8 cellular contexts compared by ENCODE assay signal in genomic region chr2:24409700-24410556, GRCh38. TPM values are rescaled to one million over a fixed set of nuclear protein-coding genes. Genes with fewer than 3 reads are reported as not detected.
A peak's percentile ranks its signal among the peaks of the same experiment; 100 is the strongest.
DNase-seq lines count a peak whose midpoint lies in the region; ATAC-seq and TF ChIP-seq lines count a peak whose summit lies in the region.

No MANE protein-coding gene starts in this region.

- intact Hi-C loops in MCF 10A (cut with micrococcal nuclease): loop anchor here (1.0 to 2.0 kb wide), 4 partner anchors 417 to 786 kb away; no protein-coding TSS in a partner anchor

- no peaks in the 10 kb centered on the region for H3K9me3 Mint-ChIP-seq in activated naive CD8-positive, alpha-beta T cell treated with anti-CD3 and anti-CD28 coated beads, Interleukin-2, amount 10 ng/mL, durations not matched to agents 7 days and 5 days
- no peaks in the 10 kb centered on the region for H3K9me3 Mint-ChIP-seq in activated naive CD8-positive, alpha-beta T cell treated with anti-CD3 and anti-CD28 coated beads for 36 hours
- H3K9me3 Mint-ChIP-seq in MCF 10A (ENCODE audit: unreplicated experiment): no peaks in the 10 kb centered on the region

- no peaks in the 10 kb centered on the region for H3K36me3 Mint-ChIP-seq in activated naive CD8-positive, alpha-beta T cell treated with anti-CD3 and anti-CD28 coated beads, Interleukin-2, amount 10 ng/mL, durations not matched to agents 7 days and 5 days
- H3K36me3 Mint-ChIP-seq in activated naive CD8-positive, alpha-beta T cell treated with anti-CD3 and anti-CD28 coated beads for 36 hours: no peaks in the 10 kb centered on the region
- H3K36me3 Mint-ChIP-seq in MCF 10A (ENCODE audit: insufficient read depth, unreplicated experiment): no peaks in the 10 kb centered on the region

- no TSS peak for BruUV-seq in MCF 10A (replicated peaks; lab: Mats Ljungman, UMichigan)

- ATAC-seq in activated naive CD8-positive, alpha-beta T cell treated with anti-CD3 and anti-CD28 coated beads, Interleukin-2, amount 10 ng/mL, durations not matched to agents 7 days and 5 days (ENCODE audit: low read depth): peak; percentile 56
- no peak for ATAC-seq in HG03439 (IDR thresholded peaks at IDR 0.05; ENCODE audit: unreplicated experiment)

- H3K4me1 Mint-ChIP-seq in activated naive CD8-positive, alpha-beta T cell treated with anti-CD3 and anti-CD28 coated beads, Interleukin-2, amount 10 ng/mL, durations not matched to agents 7 days and 5 days: no peaks in the 10 kb centered on the region
- no peaks in the 10 kb centered on the region for H3K4me1 Mint-ChIP-seq in activated naive CD8-positive, alpha-beta T cell treated with anti-CD3 and anti-CD28 coated beads for 36 hours
- H3K4me1 Mint-ChIP-seq in MCF 10A (ENCODE audit: insufficient read depth, unreplicated experiment): no peaks in the 10 kb centered on the region

- CTCF ChIA-PET in MCF 10A (lab: Yijun Ruan, JAX): interaction anchor here (0.6 to 4.7 kb wide), 58 partner anchors 10 to 1368 kb away, joined by 3 to 108 read pairs (median 4); partner anchors contain the start of genes CENPO and PTRHD1

- peaks cover 3% of the 10 kb centered on the region for H3K27me3 Mint-ChIP-seq in activated naive CD8-positive, alpha-beta T cell treated with anti-CD3 and anti-CD28 coated beads, Interleukin-2, amount 10 ng/mL, durations not matched to agents 7 days and 5 days
- H3K27me3 Mint-ChIP-seq in activated naive CD8-positive, alpha-beta T cell treated with anti-CD3 and anti-CD28 coated beads for 36 hours: peaks cover 6% of the 10 kb centered on the region
- H3K27me3 Mint-ChIP-seq in MCF 10A (ENCODE audit: insufficient read depth, unreplicated experiment): no peaks in the 10 kb centered on the region

- no peak overlapping the region for H3K4me3 Mint-ChIP-seq in activated naive CD8-positive, alpha-beta T cell treated with anti-CD3 and anti-CD28 coated beads, Interleukin-2, amount 10 ng/mL, durations not matched to agents 7 days and 5 days
- H3K4me3 Mint-ChIP-seq in activated naive CD8-positive, alpha-beta T cell treated with anti-CD3 and anti-CD28 coated beads for 36 hours: no peak overlapping the region
- H3K4me3 Mint-ChIP-seq in MCF 10A (ENCODE audit: unreplicated experiment): no peak overlapping the region

- no peak overlapping the region for H3K27ac Mint-ChIP-seq in activated naive CD8-positive, alpha-beta T cell treated with anti-CD3 and anti-CD28 coated beads, Interleukin-2, amount 10 ng/mL, durations not matched to agents 7 days and 5 days
- H3K27ac Mint-ChIP-seq in activated naive CD8-positive, alpha-beta T cell treated with anti-CD3 and anti-CD28 coated beads for 36 hours: no peak overlapping the region
- H3K27ac Mint-ChIP-seq in MCF 10A (ENCODE audit: low read depth, unreplicated experiment): no peak overlapping the region

- peak; percentile 67 for TF ChIP-seq CTCF in MCF 10A (IDR thresholded peaks at IDR 0.05; ENCODE audit: unreplicated experiment)

- DNase-seq in activated naive CD8-positive, alpha-beta T cell treated with anti-CD3 and anti-CD28 coated beads, Interleukin-2, amount 10 ng/mL, durations not matched to agents 7 days and 5 days: no peak
- no peak for DNase-seq in activated naive CD8-positive, alpha-beta T cell treated with anti-CD3 and anti-CD28 coated beads for 36 hours
- peak; percentile 42 for DNase-seq in NCI-H1092 (lab: John Stamatoyannopoulos, UW)
- DNase-seq in SHP77 (lab: John Stamatoyannopoulos, UW): peak; percentile 56 to 78
- DNase-seq in MCF 10A (ENCODE audit: unreplicated experiment): peak; percentile 77
- DNase-seq in islet precursor cell: peak; percentile 68
- DNase-seq in stimulated activated CD4-positive, alpha-beta T cell treated with anti-CD3 and anti-CD28 coated beads, TNF-alpha, amount 100 ng/mL, for 24 hours (ENCODE audit: low read depth in 3 of 3): peak in 2 of 3 experiments; percentile 7 to 17

- POLR2A ChIA-PET in activated naive CD8-positive, alpha-beta T cell treated with anti-CD3 and anti-CD28 coated beads, Interleukin-2, amount 10 ng/mL, durations not matched to agents 7 days and 5 days (lab: Charles Lee): no interaction called here
- POLR2A ChIA-PET in MCF 10A (lab: Yijun Ruan, JAX): interaction anchor here (0.6 to 1.4 kb wide), 4 partner anchors 9 to 383 kb away, joined by 3 to 4 read pairs (median 4); partner anchors contain the start of genes CENPO and PTRHD1

RNA-seq across cellular contexts. Expression of gene ITSN2, which starts 49.6 kb away (rescaled TPM):
- 10 to 100 TPM; 86.8 to 91.3 TPM for total RNA-seq in activated naive CD8-positive, alpha-beta T cell treated with anti-CD3 and anti-CD28 coated beads, Interleukin-2, amount 10 ng/mL, durations not matched to agents 7 days and 5 days
- total RNA-seq in activated naive CD8-positive, alpha-beta T cell treated with anti-CD3 and anti-CD28 coated beads for 36 hours: 10 to 100 TPM; 46.2 to 46.9 TPM
- total RNA-seq in MCF 10A (2022): 36.5 and 40.8 TPM in 2 replicates

Comparison
In these comparisons a context has a peak if more than half of its experiments do, and no peak if none do; other contexts are left out.
1. DNase-seq: peak in NCI-H1092 (single experiment), SHP77 (2 of 2), MCF 10A (single experiment), islet precursor cell (single experiment) and stimulated activated CD4-positive, alpha-beta T cell treated with anti-CD3 and anti-CD28 coated beads, TNF-alpha, amount 100 ng/mL, for 24 hours (2 of 3); none in activated naive CD8-positive, alpha-beta T cell treated with anti-CD3 and anti-CD28 coated beads, Interleukin-2, amount 10 ng/mL, durations not matched to agents 7 days and 5 days (single experiment) and activated naive CD8-positive, alpha-beta T cell treated with anti-CD3 and anti-CD28 coated beads for 36 hours (single experiment).